ENCODE assay signal across 20 cellular contexts in genomic region chr7:155280446-155281410, GRCh38. TPM values are rescaled to one million over a fixed set of nuclear protein-coding genes. Genes with fewer than 3 reads are reported as not detected.
DNase-seq lines count a peak whose midpoint lies in the region; ATAC-seq and TF ChIP-seq lines count a peak whose summit lies in the region.
"Had no signal": no experiment of that assay in that cellular context is flagged by ENCODE, and none has a peak within 500 bp of the region (broad histone marks: within the 10 kb centered on the region; RNA-seq: fewer than 3 reads in every experiment).

No MANE protein-coding gene starts in this region.

- no peaks in the 10 kb centered on the region for H3K27me3 Mint-ChIP-seq in glutamatergic neuron (ENCODE audit: unreplicated experiment)

- H3K9ac ChIP-seq in BLaER1 = no peak overlapping the region
- H3K9ac ChIP-seq: GM23248 had no signal

- H3K27ac ChIP-seq in BLaER1 = no peak overlapping the region
- H3K27ac ChIP-seq: GM23248, HL-60 had no signal

- in situ Hi-C loops in HAP-1 (cut with MboI; ENCODE audit: low sequenced_read_pairs) = no loop called here

- H3K4me1 Mint-ChIP-seq in glutamatergic neuron (ENCODE audit: low read depth, unreplicated experiment) = no peaks in the 10 kb centered on the region

- H3K4me1 ChIP-seq in BLaER1 = peaks cover 52% of the 10 kb centered on the region
- H3K4me1 ChIP-seq in HAP-1 = no peaks in the 10 kb centered on the region

- H3K9me3 Mint-ChIP-seq in glutamatergic neuron (ENCODE audit: unreplicated experiment) = no peaks in the 10 kb centered on the region
- H3K9me3 Mint-ChIP-seq: central memory CD8-positive, alpha-beta T cell; natural killer cell treated with Interleukin-12 subunit alpha and Interleukin-12 subunit beta and Interleukin-15 and Interleukin-18, amount 100 ng/mL, for 72 hours had no signal

- H3K9me3 ChIP-seq in BLaER1 = no peaks in the 10 kb centered on the region
- H3K9me3 ChIP-seq in HAP-1 = no peaks in the 10 kb centered on the region

- H3K4me3 Mint-ChIP-seq in glutamatergic neuron (ENCODE audit: unreplicated experiment) = no peak overlapping the region
- H3K4me3 Mint-ChIP-seq: CD4-positive, CD25-positive, alpha-beta regulatory T cell; central memory CD8-positive, alpha-beta T cell; natural killer cell treated with Interleukin-12 subunit alpha and Interleukin-12 subunit beta and Interleukin-15 and Interleukin-18, amount 100 ng/mL, for 72 hours had no signal

- no peak for TF ChIP-seq CTCF in glutamatergic neuron (IDR thresholded peaks at IDR 0.05; ENCODE audit: partially characterized antibody, unreplicated experiment)

- H3K36me3 Mint-ChIP-seq in glutamatergic neuron (ENCODE audit: unreplicated experiment) = no peaks in the 10 kb centered on the region
- H3K36me3 Mint-ChIP-seq: CD4-positive, CD25-positive, alpha-beta regulatory T cell; natural killer cell treated with Interleukin-12 subunit alpha and Interleukin-12 subunit beta and Interleukin-15 and Interleukin-18, amount 100 ng/mL, for 72 hours had no signal

- H3K4me3 ChIP-seq in BLaER1 (no peak overlapping the region), HAP-1 (no peak overlapping the region)
- H3K4me3 ChIP-seq: GM23248 had no signal

- peak overlapping the region; percentile 9; the same call in 1 of the 2 replicates for H3K4me2 ChIP-seq in BLaER1

- H3K36me3 ChIP-seq in BLaER1 (no peaks in the 10 kb centered on the region), HAP-1 (replicated peaks) (no peaks in the 10 kb centered on the region)

- H3K27me3 ChIP-seq in BLaER1 (no peaks in the 10 kb centered on the region), HAP-1 (ENCODE audit: low read depth) (peaks cover 17% of the 10 kb centered on the region)

- no peak overlapping the region for H3K27ac Mint-ChIP-seq in glutamatergic neuron (ENCODE audit: unreplicated experiment)

- ATAC-seq in activated CD4-positive, CD25-positive, alpha-beta regulatory T cell treated with anti-CD3 and anti-CD28 coated beads, Interleukin-2, amount 50 U/mL, for 24 hours = peak; percentile 66 to 74
- peak; percentile 64 for ATAC-seq in esophagus mucosa
- ATAC-seq: natural killer cell treated with Interleukin-12 subunit alpha and Interleukin-12 subunit beta and Interleukin-15 and Interleukin-18, amount 100 ng/mL, for 72 hours had no signal

- peaks cover 14% of the 10 kb centered on the region for H4K20me1 ChIP-seq in BLaER1

- no peak for DNase-seq in activated CD4-positive, CD25-positive, alpha-beta regulatory T cell treated with anti-CD3 and anti-CD28 coated beads, Interleukin-2, amount 50 U/mL, for 72 hours
- DNase-seq in OCI-M1 (lab: John Stamatoyannopoulos, UW) (peak; percentile 7), HAP-1 (ENCODE audit: low spot score in 2 of 2) (no peak), glutamatergic neuron (no peak), NCI-H748 (lab: John Stamatoyannopoulos, UW; ENCODE audit: unreplicated experiment) (no peak)
- DNase-seq: amygdala; CD4-positive, CD25-positive, alpha-beta regulatory T cell; DMS53; effector memory CD4-positive, alpha-beta T cell; GM23248; hypothalamus; mesenchymal stem cell; NCI-H1092 treated with DMSO at 0.1 percent for 48 hours; NCI-H82 had no signal

RNA-seq across cellular contexts. Expression of gene INSIG1, which starts 16.9 kb away (rescaled TPM):
- total RNA-seq in esophagus mucosa (53.5 TPM), glutamatergic neuron (ENCODE audit: unreplicated experiment) (95.2 TPM)
